ENCODE assay signal across 12 cellular contexts in genomic region chr3:71503525-71504249, GRCh38.
A peak's percentile ranks its signal among the peaks of the same experiment; 100 is the strongest.
DNase-seq lines count a peak whose midpoint lies in the region; ATAC-seq and TF ChIP-seq lines count a peak whose summit lies in the region.
"Had no signal": no experiment of that assay in that cellular context is flagged by ENCODE, and none has a peak within 500 bp of the region (broad histone marks: within the 10 kb centered on the region; RNA-seq: fewer than 3 reads in every experiment).

No MANE protein-coding gene starts in this region.

- H3K9me3 ChIP-seq in endodermal cell (ENCODE audit: control insufficient read depth, low read length): no peaks in the 10 kb centered on the region
- H3K9me3 ChIP-seq: upper lobe of right lung had no signal

- H3K4me3 Mint-ChIP-seq in endodermal cell: no peak overlapping the region
- H3K4me3 Mint-ChIP-seq: brain, WTC11 had no signal

- H3K27me3 Mint-ChIP-seq in endodermal cell (ENCODE audit: insufficient read depth): no peaks in the 10 kb centered on the region

- peaks cover 55% of the 10 kb centered on the region for H3K4me1 Mint-ChIP-seq in endodermal cell

- H3K4me3 ChIP-seq in endodermal cell (ENCODE audit: low read length) (no peak overlapping the region), retinal pigment epithelial cell (ENCODE audit: low read length) (no peak overlapping the region)
- H3K4me3 ChIP-seq: GM12878, upper lobe of right lung had no signal

- H3K36me3 ChIP-seq in endodermal cell (ENCODE audit: control insufficient read depth, insufficient read depth, low read length): no peaks in the 10 kb centered on the region
- H3K36me3 ChIP-seq: upper lobe of right lung had no signal

- no peak for DNase-seq in activated CD4-positive, CD25-positive, alpha-beta regulatory T cell treated with anti-CD3 and anti-CD28 coated beads, Interleukin-2, amount 50 U/mL, for 72 hours
- DNase-seq in RPMI7951 (ENCODE audit: low read depth) (peak; percentile 62), endodermal cell (no peak), retinal pigment epithelial cell (ENCODE audit: low read depth) (peak; percentile 56), NCI-H748 (lab: John Stamatoyannopoulos, UW; ENCODE audit: unreplicated experiment) (no peak)
- DNase-seq: upper lobe of right lung had no signal

- peaks cover 3% of the 10 kb centered on the region for H3K4me1 ChIP-seq in endodermal cell (ENCODE audit: control insufficient read depth, insufficient read depth, low read length)
- H3K4me1 ChIP-seq: upper lobe of right lung had no signal

- H3K27me3 ChIP-seq in endodermal cell (ENCODE audit: control insufficient read depth, insufficient read depth, low read length, poor library complexity, severe bottlenecking): no peaks in the 10 kb centered on the region
- H3K27me3 ChIP-seq: upper lobe of right lung had no signal

- no peak overlapping the region for H3K27ac ChIP-seq in endodermal cell (ENCODE audit: low read depth, low read length)
- H3K27ac ChIP-seq: upper lobe of right lung had no signal

- WGBS in endodermal cell (ENCODE audit: insufficient coverage in 1 of 2, insufficient read length in 1 of 2), 2 experiments: 93 to 97% methylated on average over 3 to 10 of the region's 10 CpGs

- no peak overlapping the region for H3K9ac ChIP-seq in endodermal cell (ENCODE audit: extremely low read depth, low read length, poor library complexity, severe bottlenecking)

- H3K27ac Mint-ChIP-seq in endodermal cell: peak overlapping the region; percentile 40
- H3K27ac Mint-ChIP-seq: brain, WTC11 had no signal

- no peaks in the 10 kb centered on the region for H3K9me3 Mint-ChIP-seq in endodermal cell
- H3K9me3 Mint-ChIP-seq: WTC11 had no signal

- TF ChIP-seq CTCF in endodermal cell (conservative IDR thresholded peaks at IDR 0.05): no peak
- no peak for TF ChIP-seq CTCF in retinal pigment epithelial cell (conservative IDR thresholded peaks at IDR 0.05; ENCODE audit: low read depth, low read length)

- H3K36me3 Mint-ChIP-seq in endodermal cell (ENCODE audit: low read depth): peaks cover 5% of the 10 kb centered on the region
- H3K36me3 Mint-ChIP-seq: WTC11 had no signal

- ATAC-seq in activated CD4-positive, CD25-positive, alpha-beta regulatory T cell treated with anti-CD3 and anti-CD28 coated beads, Interleukin-2, amount 50 U/mL, for 24 hours: peak; percentile 43 to 48
- no peak for ATAC-seq in GM18502 (IDR thresholded peaks at IDR 0.05; ENCODE audit: poor library complexity, unreplicated experiment)
- ATAC-seq in GM19452 (IDR thresholded peaks at IDR 0.05; ENCODE audit: unreplicated experiment): no peak
- ATAC-seq: GM12878, WTC11 had no signal

Comparison
In these comparisons a context has a peak if more than half of its experiments do, and no peak if none do; other contexts are left out.
1. ATAC-seq: peak in activated CD4-positive, CD25-positive, alpha-beta regulatory T cell treated with anti-CD3 and anti-CD28 coated beads, Interleukin-2, amount 50 U/mL, for 24 hours (2 of 2); none in GM18502 (single experiment) and GM19452 (single experiment).
2. DNase-seq: peak in RPMI7951 (single experiment) and retinal pigment epithelial cell (single experiment); none in activated CD4-positive, CD25-positive, alpha-beta regulatory T cell treated with anti-CD3 and anti-CD28 coated beads, Interleukin-2, amount 50 U/mL, for 72 hours (single experiment), endodermal cell (single experiment) and NCI-H748 (single experiment).